In genomic region chr2:136932700-136933099, GRCh38 we compare ENCODE assay signal across 9 cellular contexts.
A peak's percentile ranks its signal among the peaks of the same experiment; 100 is the strongest.
DNase-seq lines count a peak whose midpoint lies in the region; ATAC-seq and TF ChIP-seq lines count a peak whose summit lies in the region.
"Had no signal": no experiment of that assay in that cellular context is flagged by ENCODE, and none has a peak within 500 bp of the region (broad histone marks: within the 10 kb centered on the region; RNA-seq: fewer than 3 reads in every experiment).

No MANE protein-coding gene starts in this region.

- H3K79me1 ChIP-seq in mesendoderm (ENCODE audit: low read length) = no peaks in the 10 kb centered on the region

- H3K36me3 Mint-ChIP-seq in CD8-positive, alpha-beta T cell = no peaks in the 10 kb centered on the region

- H3K27ac ChIP-seq in mesendoderm (ENCODE audit: low read depth, low read length) = no peak overlapping the region
- no peak overlapping the region for H3K27ac ChIP-seq in CD8-positive, alpha-beta T cell (ENCODE audit: low read depth, low read length)
- H3K27ac ChIP-seq: neutrophil had no signal

- no peak overlapping the region for H4K5ac ChIP-seq in mesendoderm (ENCODE audit: low read length)

- no peaks in the 10 kb centered on the region for H3K4me1 Mint-ChIP-seq in CD8-positive, alpha-beta T cell (ENCODE audit: low read depth)

- H3K27me3 Mint-ChIP-seq in CD8-positive, alpha-beta T cell (ENCODE audit: low read depth) = no peaks in the 10 kb centered on the region

- no peaks in the 10 kb centered on the region for H3K79me2 ChIP-seq in mesendoderm (ENCODE audit: control insufficient read depth, insufficient read depth, low read length)

- H4K8ac ChIP-seq in mesendoderm (ENCODE audit: low read depth, low read length) = no peak overlapping the region

- DNase-seq in HuH-7.5 (ENCODE audit: low spot score) (peak; percentile 16), SKM-1 (lab: John Stamatoyannopoulos, UW; ENCODE audit: unreplicated experiment) (peak; percentile 2), mesendoderm (peak; percentile 72), superior temporal gyrus (ENCODE audit: extremely low spot score) (no peak), medulla oblongata (ENCODE audit: extremely low spot score) (no peak)
- DNase-seq in CD8-positive, alpha-beta T cell = no peak
- DNase-seq in stimulated activated CD4-positive, alpha-beta T cell treated with anti-CD3 and anti-CD28 coated beads, Interleukin-4, amount 100 ng/mL, for 1 hour = no peak

- no peak overlapping the region for H3K4me2 ChIP-seq in mesendoderm (ENCODE audit: low read length)

- TF ChIP-seq CTCF in GM12875 (IDR thresholded peaks at IDR 0.05; ENCODE audit: borderline replicate concordance, insufficient read depth, low read depth, low read length) = peak; percentile 44; the same call in 1 of the 2 replicates
- TF ChIP-seq CTCF in CD8-positive, alpha-beta T cell (IDR thresholded peaks at IDR 0.05) = no peak

- H3K4ac ChIP-seq in mesendoderm (ENCODE audit: low read depth, low read length) = no peak overlapping the region

- H3K4me3 Mint-ChIP-seq in CD8-positive, alpha-beta T cell = no peak overlapping the region

- POLR2A ChIA-PET in CD8-positive, alpha-beta T cell (lab: Charles Lee) = no interaction called here

- no peaks in the 10 kb centered on the region for H3K4me1 ChIP-seq in mesendoderm (ENCODE audit: control insufficient read depth, low read depth, low read length)
- H3K4me1 ChIP-seq in CD8-positive, alpha-beta T cell (ENCODE audit: insufficient read depth, low read length) = no peaks in the 10 kb centered on the region

- H3K23ac ChIP-seq in mesendoderm (ENCODE audit: low read length) = no peak overlapping the region

- intact Hi-C loops in CD8-positive, alpha-beta T cell (cut with DNase I, micrococcal nuclease) = no loop called here

- no peak overlapping the region for H2BK120ac ChIP-seq in mesendoderm (ENCODE audit: low read depth, low read length)

- peaks cover 3% of the 10 kb centered on the region for H3K9me3 Mint-ChIP-seq in CD8-positive, alpha-beta T cell

- no peak overlapping the region for H3K56ac ChIP-seq in mesendoderm (ENCODE audit: low read length)

- no peaks in the 10 kb centered on the region for H3K36me3 ChIP-seq in mesendoderm (ENCODE audit: control insufficient read depth, insufficient read depth, low read length)
- no peaks in the 10 kb centered on the region for H3K36me3 ChIP-seq in CD8-positive, alpha-beta T cell (ENCODE audit: insufficient read depth, low read length)
- H3K36me3 ChIP-seq: neutrophil had no signal

- H3K9ac ChIP-seq in mesendoderm (ENCODE audit: low read length) = no peak overlapping the region

- no peak overlapping the region for H3K27ac Mint-ChIP-seq in CD8-positive, alpha-beta T cell

- H3K18ac ChIP-seq in mesendoderm (ENCODE audit: low read length) = no peak overlapping the region

- no peak for ATAC-seq in CD8-positive, alpha-beta T cell

- H3K4me3 ChIP-seq in GM12875 (ENCODE audit: low read depth, low read length) = no peak overlapping the region
- H3K4me3 ChIP-seq in mesendoderm (ENCODE audit: low read length) = no peak overlapping the region
- no peak overlapping the region for H3K4me3 ChIP-seq in CD8-positive, alpha-beta T cell (ENCODE audit: low read depth, low read length)

- WGBS in mesendoderm (ENCODE audit: extremely low coverage, insufficient coverage, low lambda C conversion rate) = no CpG with 5 or more reads among the region's 3 CpGs

- CTCF ChIA-PET in CD8-positive, alpha-beta T cell (lab: Charles Lee) = no interaction called here

- no peak overlapping the region for H2BK15ac ChIP-seq in mesendoderm (replicated peaks; ENCODE audit: low read depth)

- no peaks in the 10 kb centered on the region for H3K27me3 ChIP-seq in mesendoderm (ENCODE audit: insufficient read depth, low read length, poor library complexity)
- H3K27me3 ChIP-seq in CD8-positive, alpha-beta T cell (ENCODE audit: insufficient read depth, low read length) = no peaks in the 10 kb centered on the region
- H3K27me3 ChIP-seq: neutrophil had no signal

- H2AK5ac ChIP-seq in mesendoderm (ENCODE audit: low read length) = no peak overlapping the region

- no peak overlapping the region for H2BK5ac ChIP-seq in mesendoderm (ENCODE audit: low read length)

- no peaks in the 10 kb centered on the region for H3K9me3 ChIP-seq in CD8-positive, alpha-beta T cell (ENCODE audit: low read length)
- H3K9me3 ChIP-seq: neutrophil had no signal

Comparison
In these comparisons a context has a peak if more than half of its experiments do, and no peak if none do; other contexts are left out.
1. DNase-seq: peak in HuH-7.5 (single experiment), SKM-1 (single experiment) and mesendoderm (single experiment); none in CD8-positive, alpha-beta T cell (0 of 7), superior temporal gyrus (single experiment), medulla oblongata (single experiment) and stimulated activated CD4-positive, alpha-beta T cell treated with anti-CD3 and anti-CD28 coated beads, Interleukin-4, amount 100 ng/mL, for 1 hour (single experiment).